ENCODE assay signal across 8 cellular contexts in genomic region chr17:16215002-16215272, GRCh38. TPM values are rescaled to one million over a fixed set of nuclear protein-coding genes. Genes with fewer than 3 reads are reported as not detected.
DNase-seq lines count a peak whose midpoint lies in the region; ATAC-seq, FAIRE-seq and TF ChIP-seq lines count a peak whose summit lies in the region.

No MANE protein-coding gene starts in this region.

- H3K36me3 Mint-ChIP-seq in activated CD8-positive, alpha-beta T cell treated with anti-CD3 and anti-CD28 coated beads for 36 hours (ENCODE audit: low read depth), result peaks cover 11% of the 10 kb centered on the region
- H3K36me3 Mint-ChIP-seq in neural crest cell (ENCODE audit: low read depth), result no peaks in the 10 kb centered on the region

- H2AFZ ChIP-seq in GM23248, result peak overlapping the region; percentile 79
- H2AFZ ChIP-seq in fibroblast of lung (ENCODE audit: low read length), result no peak overlapping the region

- no peaks in the 10 kb centered on the region for H3K9me3 Mint-ChIP-seq in activated CD8-positive, alpha-beta T cell treated with anti-CD3 and anti-CD28 coated beads for 36 hours
- H3K9me3 Mint-ChIP-seq in neural crest cell, result no peaks in the 10 kb centered on the region

- H3K4me3 Mint-ChIP-seq in activated CD8-positive, alpha-beta T cell treated with anti-CD3 and anti-CD28 coated beads for 36 hours, result peak overlapping the region; percentile 98
- H3K4me3 Mint-ChIP-seq in neural crest cell, result peak overlapping the region; percentile 95

- peak; percentile 32 for DNase-seq in GM12892 (ENCODE audit: insufficient read length)
- peak; percentile 68 for DNase-seq in GM23248
- no peak for DNase-seq in Jurkat, Clone E6-1 (ENCODE audit: low read depth, low spot score)
- peak; percentile 53 for DNase-seq in activated CD8-positive, alpha-beta T cell treated with anti-CD3 and anti-CD28 coated beads for 36 hours
- DNase-seq in fibroblast of lung (ENCODE audit: low read depth in 2 of 2), result peak in 1 of 2 donors; percentile 40
- DNase-seq in neural crest cell (ENCODE audit: low read depth, low spot score), result no peak
- no peak for DNase-seq in retina
- no peak for DNase-seq in A172 (ENCODE audit: low spot score)

- no peak for TF ChIP-seq CTCF in activated CD8-positive, alpha-beta T cell treated with anti-CD3 and anti-CD28 coated beads for 36 hours (IDR thresholded peaks at IDR 0.05)
- TF ChIP-seq CTCF in fibroblast of lung (conservative IDR thresholded peaks at IDR 0.05 in 1 of 2, IDR thresholded peaks at IDR 0.05 in 1 of 2; ENCODE audit: low read depth in 1 of 2, low read length in 2 of 2), result no peak
- no peak for TF ChIP-seq CTCF in neural crest cell (conservative IDR thresholded peaks at IDR 0.05)

- no peaks in the 10 kb centered on the region for H4K20me1 ChIP-seq in GM23248 (ENCODE audit: insufficient read depth)
- H4K20me1 ChIP-seq in fibroblast of lung (ENCODE audit: control insufficient read depth, extremely low read depth, insufficient read depth, low read length), result no peaks in the 10 kb centered on the region

- H3K9ac ChIP-seq in GM23248 (peak overlapping the region; percentile 95), fibroblast of lung (ENCODE audit: insufficient read depth, low read length) (peak overlapping the region; percentile 87)

- peaks cover 35% of the 10 kb centered on the region for H3K4me1 Mint-ChIP-seq in activated CD8-positive, alpha-beta T cell treated with anti-CD3 and anti-CD28 coated beads for 36 hours (ENCODE audit: low read depth)
- peaks cover 38% of the 10 kb centered on the region for H3K4me1 Mint-ChIP-seq in neural crest cell

- H3K4me1 ChIP-seq in GM23248 (ENCODE audit: insufficient read depth) (peaks cover 34% of the 10 kb centered on the region), fibroblast of lung (ENCODE audit: control insufficient read depth, extremely low read depth, insufficient read depth, low read length) (peaks cover 3% of the 10 kb centered on the region)

- CTCF ChIA-PET in activated CD8-positive, alpha-beta T cell treated with anti-CD3 and anti-CD28 coated beads for 36 hours (lab: Charles Lee), result interaction anchor here (1.3 kb wide), 1 partner anchor 135 kb away, joined by 4 read pairs; no protein-coding TSS in a partner anchor

- peak; percentile 29 for ATAC-seq in activated CD8-positive, alpha-beta T cell treated with anti-CD3 and anti-CD28 coated beads for 36 hours

- H3K79me2 ChIP-seq in GM23248 (ENCODE audit: insufficient read depth) (peaks cover 100% of the 10 kb centered on the region), fibroblast of lung (ENCODE audit: control insufficient read depth, insufficient read depth, low read length) (peaks cover 71% of the 10 kb centered on the region)

- H3K9me2 ChIP-seq in GM23248 (ENCODE audit: insufficient read depth), result no peaks in the 10 kb centered on the region

- peak overlapping the region; percentile 84 for H3K4me3 ChIP-seq in GM23248
- peak overlapping the region; percentile 98 for H3K4me3 ChIP-seq in Jurkat, Clone E6-1 (ENCODE audit: low read length)
- peak overlapping the region; percentile 58 to 99 (median 78) for H3K4me3 ChIP-seq in fibroblast of lung (replicated peaks in 1 of 4; ENCODE audit: control extremely low read depth in 1 of 4, insufficient read depth in 1 of 4, low read depth in 3 of 4, low read length in 4 of 4)

- TF ChIP-seq POLR2A in GM12892 (IDR thresholded peaks at IDR 0.05; ENCODE audit: low read depth, low read length), result no peak

- peak overlapping the region; percentile 94 for H3K4me2 ChIP-seq in GM23248 (ENCODE audit: unreplicated experiment)
- peak overlapping the region; percentile 5 for H3K4me2 ChIP-seq in fibroblast of lung (ENCODE audit: extremely low read depth, insufficient read depth, low read length)

- no peaks in the 10 kb centered on the region for H3K27me3 ChIP-seq in GM23248 (replicated peaks; ENCODE audit: insufficient read depth)
- H3K27me3 ChIP-seq in fibroblast of lung (ENCODE audit: control insufficient read depth, insufficient read depth, low read length), result no peaks in the 10 kb centered on the region

- no peak for FAIRE-seq in GM12892 (lab: Jason Lieb, UNC)

- H3F3A ChIP-seq in GM23248 (ENCODE audit: insufficient read depth), result peaks cover 28% of the 10 kb centered on the region

- 1% methylated on average over 18 to 27 of the region's 27 CpGs for WGBS in GM23248 (ENCODE audit: low coverage in 1 of 2, low lambda C conversion rate in 2 of 2, missing lambda C conversion rate in 2 of 2), 2 experiments

- intact Hi-C loops in activated CD8-positive, alpha-beta T cell treated with anti-CD3 and anti-CD28 coated beads for 36 hours (cut with micrococcal nuclease), result loop anchor here (5.0 kb wide), 1 partner anchor 72 kb away; no protein-coding TSS in a partner anchor

- in situ Hi-C loops in GM23248 (cut with MboI), result no loop called here

- no peaks in the 10 kb centered on the region for H3K36me3 ChIP-seq in GM23248 (ENCODE audit: low read depth)
- peaks cover 2% of the 10 kb centered on the region for H3K36me3 ChIP-seq in fibroblast of lung (ENCODE audit: control insufficient read depth, insufficient read depth, low read length)

- POLR2A ChIA-PET in activated CD8-positive, alpha-beta T cell treated with anti-CD3 and anti-CD28 coated beads for 36 hours (lab: Charles Lee), result interaction anchor here (0.7 to 3.5 kb wide), 8 partner anchors 11 to 166 kb away, joined by 3 to 30 read pairs (median 5); partner anchors contain the start of gene UBB

- no peaks in the 10 kb centered on the region for H3K27me3 Mint-ChIP-seq in activated CD8-positive, alpha-beta T cell treated with anti-CD3 and anti-CD28 coated beads for 36 hours
- H3K27me3 Mint-ChIP-seq in neural crest cell (ENCODE audit: low read depth), result no peaks in the 10 kb centered on the region

- no peaks in the 10 kb centered on the region for H3K9me3 ChIP-seq in GM23248 (ENCODE audit: low read depth)
- H3K9me3 ChIP-seq in fibroblast of lung (ENCODE audit: control insufficient read depth, insufficient read depth, low read depth, low read length), result no peaks in the 10 kb centered on the region

- H3K27ac Mint-ChIP-seq in activated CD8-positive, alpha-beta T cell treated with anti-CD3 and anti-CD28 coated beads for 36 hours, result peak overlapping the region; percentile 86
- H3K27ac Mint-ChIP-seq in neural crest cell (ENCODE audit: unreplicated experiment), result no peak overlapping the region

- H3K27ac ChIP-seq in GM23248, result peak overlapping the region; percentile 95
- H3K27ac ChIP-seq in fibroblast of lung (ENCODE audit: insufficient read depth, low read length), result peak overlapping the region; percentile 74

RNA-seq across cellular contexts. Expression of gene NCOR1, which starts 0.4 kb away (rescaled TPM):
- polyA plus RNA-seq in GM12892 (2012; ENCODE audit: missing spikeins), result 52.3 TPM
- 50.6 and 78.9 TPM in 2 replicates for total RNA-seq in GM23248 (2014; rRNA removed; shearing (Covaris generic))
- 84.9 and 95.7 TPM in 2 replicates for polyA plus RNA-seq in GM23248 (2016; fragmentation: Nextera tagmentation; extraction: Ambion mirVana)
- 75.3 TPM for polyA plus RNA-seq in Jurkat, Clone E6-1 (2012; ENCODE audit: insufficient read depth, insufficient read length)
- 100 to 1,000 TPM; 123 TPM for total RNA-seq in activated CD8-positive, alpha-beta T cell treated with anti-CD3 and anti-CD28 coated beads for 36 hours
- total RNA-seq in fibroblast of lung, result 63.2 and 106 TPM in 2 replicates
- 67.6 and 92.8 TPM in 2 replicates for polyA plus RNA-seq in fibroblast of lung
- 53.3 and 58.1 TPM in 2 replicates for polyA plus RNA-seq in fibroblast of lung (2012)
- 133 and 215 TPM in 2 replicates for polyA minus RNA-seq in fibroblast of lung (ENCODE audit: low replicate concordance)
- 129 and 136 TPM in 2 replicates for total RNA-seq in neural crest cell
- 73.1 and 95.9 TPM in 2 replicates for total RNA-seq in A172 (2014; rRNA removed; shearing (Covaris generic))

RNA-seq across cellular contexts. Expression of gene PIGL, which starts 2.1 kb away (rescaled TPM):
- polyA plus RNA-seq in GM12892 (2012; ENCODE audit: missing spikeins), result 33.4 TPM
- 10.9 and 12.6 TPM in 2 replicates for total RNA-seq in GM23248 (2014; rRNA removed; shearing (Covaris generic))
- polyA plus RNA-seq in GM23248 (2016; fragmentation: Nextera tagmentation; extraction: Ambion mirVana) (13.3 and 15.4 TPM in 2 replicates), fibroblast of lung (12.6 and 16.4 TPM in 2 replicates)
- 27.9 TPM for polyA plus RNA-seq in Jurkat, Clone E6-1 (2012; ENCODE audit: insufficient read depth, insufficient read length)
- total RNA-seq in activated CD8-positive, alpha-beta T cell treated with anti-CD3 and anti-CD28 coated beads for 36 hours, result 10 to 100 TPM; 45.0 to 48.6 TPM
- total RNA-seq in fibroblast of lung (14.4 and 19.3 TPM in 2 replicates), neural crest cell (31.1 and 35.3 TPM in 2 replicates)
- polyA plus RNA-seq in fibroblast of lung (2012), result 9.0 and 10.5 TPM in 2 replicates
- polyA minus RNA-seq in fibroblast of lung (ENCODE audit: low replicate concordance), result 16.2 and 20.8 TPM in 2 replicates
- total RNA-seq in A172 (2014; rRNA removed; shearing (Covaris generic)), result 16.4 and 29.3 TPM in 2 replicates

Comparison
In these comparisons a context has a peak if more than half of its experiments do, and no peak if none do; other contexts are left out.
1. DNase-seq: peak in GM12892 (single experiment), GM23248 (single experiment) and activated CD8-positive, alpha-beta T cell treated with anti-CD3 and anti-CD28 coated beads for 36 hours (single experiment); none in Jurkat, Clone E6-1 (single experiment), neural crest cell (single experiment), retina (single experiment) and A172 (single experiment).
2. Peak in every context shown above with its lines, with median percentiles within 50 percentile points of each other: H3K4me3 ChIP-seq.